In genomic region chr10:69239106-69239505, GRCh38 we compare ENCODE assay signal across 2 cellular contexts.
TF ChIP-seq lines count a peak whose summit lies in the region.

No MANE protein-coding gene starts in this region.

TF ChIP-seq in WTC11, 78 proteins besides CTCF, POLR2A, EP300 and RAD21:
- no peak for TF ChIP-seq ZNF532 (CRISPR knock-in tag; IDR thresholded peaks at IDR 0.05; ENCODE audit: borderline replicate concordance)

TF ChIP-seq in HepG2, 621 proteins besides CTCF, POLR2A, EP300 and RAD21:
- TF ChIP-seq ATRX (CRISPR knock-in tag; IDR thresholded peaks at IDR 0.05; ENCODE audit: borderline replicate concordance) (no peak), CHCHD3 (CRISPR knock-in tag; IDR thresholded peaks at IDR 0.05) (no peak), CHD2 (IDR thresholded peaks at IDR 0.05; ENCODE audit: low read depth, low read length) (no peak), ZNF20 (CRISPR knock-in tag; IDR thresholded peaks at IDR 0.05) (no peak), ZIK1 (CRISPR knock-in tag; IDR thresholded peaks at IDR 0.05; ENCODE audit: borderline replicate concordance, low read depth) (no peak), MAFK (conservative IDR thresholded peaks at IDR 0.05 in 1 of 2, IDR thresholded peaks at IDR 0.05 in 1 of 2; ENCODE audit: low read length in 2 of 2) (no peak), RORA (CRISPR knock-in tag; IDR thresholded peaks at IDR 0.05) (no peak), ZNF616 (CRISPR knock-in tag; IDR thresholded peaks at IDR 0.05; ENCODE audit: low read depth) (no peak), ZBTB8A (CRISPR knock-in tag; IDR thresholded peaks at IDR 0.05; ENCODE audit: borderline replicate concordance, low read depth) (no peak), HINFP (CRISPR knock-in tag; IDR thresholded peaks at IDR 0.05; ENCODE audit: low read depth) (no peak), NFIB (CRISPR knock-in tag; IDR thresholded peaks at IDR 0.05; ENCODE audit: borderline replicate concordance) (no peak), HDAC2 (CRISPR knock-in tag; IDR thresholded peaks at IDR 0.05) (no peak), ZNF704 (CRISPR knock-in tag; IDR thresholded peaks at IDR 0.05; ENCODE audit: borderline replicate concordance) (no peak), SMYD3 (CRISPR knock-in tag; IDR thresholded peaks at IDR 0.05) (no peak), ZFP36L1 (CRISPR knock-in tag; IDR thresholded peaks at IDR 0.05) (no peak), SOX13 (IDR thresholded peaks at IDR 0.05) (no peak), SOX13 (CRISPR knock-in tag; conservative IDR thresholded peaks at IDR 0.05 in 1 of 2, IDR thresholded peaks at IDR 0.05 in 1 of 2) (no peak), TBP (CRISPR knock-in tag; IDR thresholded peaks at IDR 0.05) (no peak), ETV5 (CRISPR knock-in tag; IDR thresholded peaks at IDR 0.05; ENCODE audit: borderline replicate concordance) (no peak)
TF ChIP-seq in HepG2: peak in this region for 0.
